27 cellular contexts compared by ENCODE assay signal in the genomic region with DNA sequence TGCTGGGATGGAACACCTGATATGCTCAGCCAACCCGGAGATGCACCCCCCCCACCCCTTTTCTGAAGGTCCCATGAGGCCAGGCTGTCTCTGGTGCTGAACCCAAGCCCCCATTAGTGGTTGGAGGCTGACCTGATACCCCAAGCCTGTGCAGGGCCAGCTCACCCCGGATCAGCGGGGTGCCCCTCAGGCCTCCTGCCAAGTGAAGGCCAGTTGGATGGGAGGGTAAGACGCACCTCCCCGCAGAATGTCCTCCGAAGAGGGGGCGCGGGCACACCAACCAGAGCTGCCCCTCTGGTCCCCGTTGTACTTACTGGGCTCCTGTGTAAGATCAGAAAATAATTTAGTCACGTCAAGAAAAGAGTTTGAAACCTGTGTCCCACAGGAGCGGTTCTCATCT.
"Had no signal": no experiment of that assay in that cellular context is flagged by ENCODE, and none has a peak within 500 bp of the region (broad histone marks: within the 10 kb centered on the region; RNA-seq: fewer than 3 reads in every experiment).

No MANE protein-coding gene starts in this region.

- H3K4me3 Mint-ChIP-seq: memory B cell; naive thymus-derived CD8-positive, alpha-beta T cell; nephron; neural crest cell; stimulated activated memory B cell treated with anti-CD40 and anti-IgM and Interleukin-4, amounts not matched to agents 10 μg/mL and 1 μg/mL and 100 μg/mL, for 72 hours; stimulated activated naive CD8-positive, alpha-beta T cell treated with anti-CD3 and anti-CD28 coated beads, Interleukin-15, amount 100 ng/mL, for 72 hours; type B pancreatic cell had no signal

- H3K4me1 ChIP-seq: pancreas, psoas muscle, right lobe of liver, tibial nerve, uterus had no signal

- ATAC-seq: heart left ventricle; mucosa of descending colon; naive thymus-derived CD8-positive, alpha-beta T cell; pancreas; psoas muscle; stimulated activated memory B cell treated with anti-CD40 and anti-IgM and Interleukin-4, amounts not matched to agents 10 μg/mL and 1 μg/mL and 100 μg/mL, for 72 hours had no signal

- H3K27ac Mint-ChIP-seq: memory B cell; nephron; stimulated activated memory B cell treated with anti-CD40 and anti-IgM and Interleukin-4, amounts not matched to agents 10 μg/mL and 1 μg/mL and 100 μg/mL, for 72 hours; type B pancreatic cell had no signal

- H3K4me1 Mint-ChIP-seq: memory B cell; naive thymus-derived CD8-positive, alpha-beta T cell; neural crest cell; stimulated activated memory B cell treated with anti-CD40 and anti-IgM and Interleukin-4, amounts not matched to agents 10 μg/mL and 1 μg/mL and 100 μg/mL, for 72 hours; stimulated activated naive CD8-positive, alpha-beta T cell treated with anti-CD3 and anti-CD28 coated beads, Interleukin-15, amount 100 ng/mL, for 72 hours had no signal

- H3K27me3 Mint-ChIP-seq: memory B cell; naive thymus-derived CD8-positive, alpha-beta T cell; stimulated activated memory B cell treated with anti-CD40 and anti-IgM and Interleukin-4, amounts not matched to agents 10 μg/mL and 1 μg/mL and 100 μg/mL, for 72 hours; stimulated activated naive CD8-positive, alpha-beta T cell treated with anti-CD3 and anti-CD28 coated beads, Interleukin-15, amount 100 ng/mL, for 72 hours; type B pancreatic cell had no signal

- H3K27ac ChIP-seq: neutrophil, pancreas, psoas muscle, right lobe of liver, uterus had no signal

- H3K27me3 ChIP-seq: heart left ventricle, neutrophil, pancreas, right atrium auricular region, right lobe of liver, tibial nerve, uterus had no signal

- H3K4me2 ChIP-seq: smooth muscle cell had no signal

- H3K9me3 ChIP-seq: heart left ventricle, left ventricle myocardium inferior, mucosa of descending colon, neutrophil, pancreas, psoas muscle, right atrium auricular region, right lobe of liver, tibial nerve, uterus had no signal

- H3K36me3 ChIP-seq: uterus had no signal

- H3K9me3 Mint-ChIP-seq: memory B cell; naive thymus-derived CD8-positive, alpha-beta T cell; nephron; neural crest cell; stimulated activated memory B cell treated with anti-CD40 and anti-IgM and Interleukin-4, amounts not matched to agents 10 μg/mL and 1 μg/mL and 100 μg/mL, for 72 hours; stimulated activated naive CD8-positive, alpha-beta T cell treated with anti-CD3 and anti-CD28 coated beads, Interleukin-15, amount 100 ng/mL, for 72 hours; type B pancreatic cell had no signal

- H3K36me3 Mint-ChIP-seq: naive thymus-derived CD8-positive, alpha-beta T cell had no signal

- DNase-seq: heart left ventricle; islet precursor cell; left ventricle myocardium inferior; midbrain; mucosa of descending colon; naive thymus-derived CD8-positive, alpha-beta T cell; occipital lobe; pancreas; psoas muscle; right lobe of liver; stimulated activated CD4-positive, alpha-beta T cell treated with anti-CD3 and anti-CD28 coated beads, Interleukin-1b, Interleukin-23, amount 100 ng/mL, for 48 hours; stimulated activated CD4-positive, alpha-beta T cell treated with anti-CD3 and anti-CD28 coated beads, Interleukin-2, amount 100 ng/mL, for 48 hours; stimulated activated CD4-positive, alpha-beta T cell treated with anti-CD3 and anti-CD28 coated beads, Interleukin-4, amount 100 ng/mL, for 4 hours; stimulated activated CD8-positive, alpha-beta memory T cell treated with anti-CD3 and anti-CD28 coated beads, Interleukin-4, amount 100 ng/mL, for 48 hours; stimulated activated naive CD4-positive, alpha-beta T cell treated with Interleukin-2 at 50 U/mL for 16 hours; stimulated activated naive CD8-positive, alpha-beta T cell treated with anti-CD3 and anti-CD28 coated beads, Interleukin-15, amount 100 ng/mL, for 72 hours; uterus had no signal

- H3K4me3 ChIP-seq: heart left ventricle, left ventricle myocardium inferior, lung, mucosa of descending colon, pancreas, psoas muscle, right atrium auricular region, right lobe of liver, smooth muscle cell, tibial nerve, uterus had no signal
